28 cellular contexts compared by ENCODE assay signal in the genomic region with DNA sequence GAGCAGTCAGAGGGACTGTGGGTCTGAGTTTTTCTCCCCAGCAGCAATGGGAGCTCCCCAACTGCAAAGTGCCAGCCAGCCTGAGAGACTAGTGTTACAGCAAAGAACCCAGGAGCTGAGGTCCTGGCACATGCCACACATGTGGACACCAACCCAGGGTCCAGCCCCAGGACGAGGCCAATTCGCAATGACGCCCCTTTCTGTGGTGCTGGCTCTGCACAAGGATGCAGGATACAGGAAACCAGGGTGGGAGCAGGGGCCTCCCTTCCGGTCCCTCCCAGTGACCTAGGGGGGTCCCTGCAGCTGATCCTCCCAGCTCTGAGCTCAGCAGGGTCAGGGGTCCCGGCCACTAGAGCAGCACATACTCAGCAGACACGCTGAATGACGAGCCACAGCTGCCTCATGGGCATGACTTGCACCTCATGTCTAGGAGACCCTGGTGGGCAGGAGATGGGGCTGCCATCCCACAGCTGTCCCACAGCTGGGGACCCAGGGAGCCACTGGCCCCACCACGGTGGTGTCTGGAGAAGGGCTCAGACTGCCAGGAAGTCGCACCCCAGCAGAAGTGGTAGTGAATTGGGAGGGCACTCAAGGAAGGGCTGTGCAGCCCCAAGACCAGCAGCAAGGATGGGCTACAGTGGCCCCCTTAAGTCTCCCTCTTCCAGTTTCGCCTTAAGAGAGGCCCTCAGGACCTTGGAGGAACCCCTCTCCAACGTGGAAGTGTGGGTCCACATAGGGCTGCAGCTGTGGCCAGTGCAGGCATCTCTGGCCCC. TPM values are rescaled to one million over a fixed set of nuclear protein-coding genes. Genes with fewer than 3 reads are reported as not detected.
A peak's percentile ranks its signal among the peaks of the same experiment; 100 is the strongest.
DNase-seq lines count a peak whose midpoint lies in the region; ATAC-seq and TF ChIP-seq lines count a peak whose summit lies in the region.
"Had no signal": no experiment of that assay in that cellular context is flagged by ENCODE, and none has a peak within 500 bp of the region (broad histone marks: within the 10 kb centered on the region; RNA-seq: fewer than 3 reads in every experiment).

No MANE protein-coding gene starts in this region.

- TF ChIP-seq CTCF in BE2C (IDR thresholded peaks at IDR 0.05; ENCODE audit: low read depth, low read length) = no peak
- no peak for TF ChIP-seq CTCF in GM20000 (IDR thresholded peaks at IDR 0.05; ENCODE audit: extremely low read depth, missing control alignments)

- no peak overlapping the region for H3K4me3 Mint-ChIP-seq in activated CD8-positive, alpha-beta memory T cell treated with anti-CD3 and anti-CD28 coated beads, Interleukin-2, amount 10 ng/mL, durations not matched to agents 7 days and 5 days
- H3K4me3 Mint-ChIP-seq: activated CD4-positive, alpha-beta memory T cell treated with anti-CD3 and anti-CD28 coated beads, Interleukin-2, amount 10 ng/mL, durations not matched to agents 7 days and 5 days; dendritic cell treated with granulocyte-macrophage colony-stimulating factor and Interleukin-4, amounts not matched to agents 40 ng/mL and 50 ng/mL, for 4 days; GM23338 had no signal

- ATAC-seq in activated CD8-positive, alpha-beta memory T cell treated with anti-CD3 and anti-CD28 coated beads, Interleukin-2, amount 10 ng/mL, durations not matched to agents 7 days and 5 days = no peak
- ATAC-seq in GM19452 (IDR thresholded peaks at IDR 0.05; ENCODE audit: unreplicated experiment) = no peak
- ATAC-seq in HG03442 (IDR thresholded peaks at IDR 0.05; ENCODE audit: unreplicated experiment) = no peak
- ATAC-seq: GM23338 had no signal

- H3K4me1 Mint-ChIP-seq in activated CD8-positive, alpha-beta memory T cell treated with anti-CD3 and anti-CD28 coated beads, Interleukin-2, amount 10 ng/mL, durations not matched to agents 7 days and 5 days = peaks cover 41% of the 10 kb centered on the region

- CTCF ChIA-PET in activated CD8-positive, alpha-beta memory T cell treated with anti-CD3 and anti-CD28 coated beads, Interleukin-2, amount 10 ng/mL, durations not matched to agents 7 days and 5 days (lab: Charles Lee) = interaction anchor here (0.9 kb wide), 1 partner anchor 10 kb away, joined by 3 read pairs; no protein-coding TSS in a partner anchor

- H3K36me3 Mint-ChIP-seq in activated CD8-positive, alpha-beta memory T cell treated with anti-CD3 and anti-CD28 coated beads, Interleukin-2, amount 10 ng/mL, durations not matched to agents 7 days and 5 days = peaks cover 23% of the 10 kb centered on the region

- intact Hi-C loops in posterior vena cava (cut with DNase I) = no loop called here

- H3K36me3 ChIP-seq in BE2C = peaks cover 32% of the 10 kb centered on the region

- no peaks in the 10 kb centered on the region for H3K27me3 Mint-ChIP-seq in activated CD8-positive, alpha-beta memory T cell treated with anti-CD3 and anti-CD28 coated beads, Interleukin-2, amount 10 ng/mL, durations not matched to agents 7 days and 5 days
- H3K27me3 Mint-ChIP-seq: activated CD4-positive, alpha-beta memory T cell treated with anti-CD3 and anti-CD28 coated beads, Interleukin-2, amount 10 ng/mL, durations not matched to agents 7 days and 5 days; dendritic cell treated with granulocyte-macrophage colony-stimulating factor and Interleukin-4, amounts not matched to agents 40 ng/mL and 50 ng/mL, for 4 days had no signal

- H3K27ac Mint-ChIP-seq in activated CD8-positive, alpha-beta memory T cell treated with anti-CD3 and anti-CD28 coated beads, Interleukin-2, amount 10 ng/mL, durations not matched to agents 7 days and 5 days = no peak overlapping the region
- H3K27ac Mint-ChIP-seq: activated CD4-positive, alpha-beta memory T cell treated with anti-CD3 and anti-CD28 coated beads, Interleukin-2, amount 10 ng/mL, durations not matched to agents 7 days and 5 days; dendritic cell treated with granulocyte-macrophage colony-stimulating factor and Interleukin-4, amounts not matched to agents 40 ng/mL and 50 ng/mL, for 4 days; GM23338 had no signal

- DNase-seq in BE2C (peak; percentile 10), GM20000 (ENCODE audit: low spot score) (peak; percentile 6), ecto neural progenitor cell (ENCODE audit: low spot score) (peak; percentile 39), posterior vena cava (ENCODE audit: low spot score) (peak; percentile 67), NCI-H2171 treated with DMSO at 0.1 percent for 48 hours (lab: John Stamatoyannopoulos, UW) (no peak)
- no peak for DNase-seq in activated CD8-positive, alpha-beta memory T cell treated with anti-CD3 and anti-CD28 coated beads, Interleukin-2, amount 10 ng/mL, durations not matched to agents 7 days and 5 days
- DNase-seq: activated CD4-positive, alpha-beta memory T cell treated with anti-CD3 and anti-CD28 coated beads, Interleukin-2, amount 10 ng/mL, durations not matched to agents 7 days and 5 days; central memory CD4-positive, alpha-beta T cell; COR-L47; DMS53; foreskin fibroblast; NCI-H1092; NCI-H1694 treated with DMSO at 0.1 percent for 48 hours; NCI-H524; NK-92 treated with Interleukin-12 subunit alpha and Interleukin-12 subunit beta, amount 100 ng/mL, for 24 hours; SHP77 treated with DMSO at 0.1 percent for 48 hours; stimulated activated CD4-positive, alpha-beta T cell treated with anti-CD3 and anti-CD28 coated beads, Interleukin-4, amount 100 ng/mL, for 24 hours; T-helper 9 cell; trophoblast cell had no signal

- H3K9me3 ChIP-seq in BE2C = no peaks in the 10 kb centered on the region
- H3K9me3 ChIP-seq: BLaER1 treated with 17β-estradiol and CSF1 and Interleukin-3, amounts not matched to agents 10 nM and 100 nM; esophagus muscularis mucosa; prostate gland had no signal

- no peaks in the 10 kb centered on the region for H3K9me3 Mint-ChIP-seq in activated CD8-positive, alpha-beta memory T cell treated with anti-CD3 and anti-CD28 coated beads, Interleukin-2, amount 10 ng/mL, durations not matched to agents 7 days and 5 days (ENCODE audit: low read depth)
- H3K9me3 Mint-ChIP-seq: activated CD4-positive, alpha-beta memory T cell treated with anti-CD3 and anti-CD28 coated beads, Interleukin-2, amount 10 ng/mL, durations not matched to agents 7 days and 5 days; dendritic cell treated with granulocyte-macrophage colony-stimulating factor and Interleukin-4, amounts not matched to agents 40 ng/mL and 50 ng/mL, for 4 days; GM23338 had no signal

- no peaks in the 10 kb centered on the region for H3K27me3 ChIP-seq in BE2C
- H3K27me3 ChIP-seq: BLaER1 treated with 17β-estradiol and CSF1 and Interleukin-3, amounts not matched to agents 10 nM and 100 nM; esophagus muscularis mucosa had no signal

- H3K4me3 ChIP-seq in BE2C (ENCODE audit: low read depth, low read length) = no peak overlapping the region
- H3K4me3 ChIP-seq: BLaER1 treated with 17β-estradiol and CSF1 and Interleukin-3, amounts not matched to agents 10 nM and 100 nM; esophagus muscularis mucosa; GM23338; PC-9; prostate gland had no signal

- peaks cover 18% of the 10 kb centered on the region for H3K4me1 ChIP-seq in BE2C

RNA-seq across cellular contexts. Expression of gene ARFRP1, which starts 3.6 kb away (rescaled TPM):
- polyA plus RNA-seq in BE2C (2012; ENCODE audit: insufficient read depth, insufficient read length, low read depth) = 115 TPM
- total RNA-seq in posterior vena cava = 10 to 100 TPM; 35.7 to 38.1 TPM
- 10 to 100 TPM; 62.6 to 62.7 TPM for total RNA-seq in activated CD8-positive, alpha-beta memory T cell treated with anti-CD3 and anti-CD28 coated beads, Interleukin-2, amount 10 ng/mL, durations not matched to agents 7 days and 5 days

RNA-seq across cellular contexts. Expression of gene ZGPAT, which starts 3.7 kb away (rescaled TPM):
- 122 TPM for polyA plus RNA-seq in BE2C (2012; ENCODE audit: insufficient read depth, insufficient read length, low read depth)
- total RNA-seq in posterior vena cava = 10 to 100 TPM; 15.1 to 15.2 TPM
- 10 to 100 TPM; 38.8 to 54.6 TPM for total RNA-seq in activated CD8-positive, alpha-beta memory T cell treated with anti-CD3 and anti-CD28 coated beads, Interleukin-2, amount 10 ng/mL, durations not matched to agents 7 days and 5 days

RNA-seq across cellular contexts. Expression of gene TNFRSF6B, which starts 7.7 kb away (rescaled TPM):
- polyA plus RNA-seq in BE2C (2012; ENCODE audit: insufficient read depth, insufficient read length, low read depth) = not detected
- total RNA-seq in posterior vena cava = 1 to 10 TPM; 5.4 to 7.0 TPM
- total RNA-seq in activated CD8-positive, alpha-beta memory T cell treated with anti-CD3 and anti-CD28 coated beads, Interleukin-2, amount 10 ng/mL, durations not matched to agents 7 days and 5 days = not detected
- total RNA-seq: activated CD4-positive, alpha-beta memory T cell treated with anti-CD3 and anti-CD28 coated beads, Interleukin-2, amount 10 ng/mL, durations not matched to agents 7 days and 5 days; G401; PC-9 had no signal
- polyA plus RNA-seq: GM23338 had no signal

RNA-seq across cellular contexts. Expression of gene LIME1, which starts 32.3 kb away (rescaled TPM):
- 49.0 TPM for polyA plus RNA-seq in BE2C (2012; ENCODE audit: insufficient read depth, insufficient read length, low read depth)
- total RNA-seq in posterior vena cava = 1 to 10 TPM; 4.2 to 4.9 TPM
- 100 to 1,000 TPM in 1 of 2 experiments, 10 to 100 TPM in 1; 49.2 to 138 TPM for total RNA-seq in activated CD8-positive, alpha-beta memory T cell treated with anti-CD3 and anti-CD28 coated beads, Interleukin-2, amount 10 ng/mL, durations not matched to agents 7 days and 5 days

RNA-seq across cellular contexts. Expression of gene SLC2A4RG, which starts 35.4 kb away (rescaled TPM):
- 89.5 TPM for polyA plus RNA-seq in BE2C (2012; ENCODE audit: insufficient read depth, insufficient read length, low read depth)
- 100 to 1,000 TPM in 1 of 2 donors, 10 to 100 TPM in 1; 54.0 to 112 TPM for total RNA-seq in posterior vena cava
- total RNA-seq in activated CD8-positive, alpha-beta memory T cell treated with anti-CD3 and anti-CD28 coated beads, Interleukin-2, amount 10 ng/mL, durations not matched to agents 7 days and 5 days = 100 to 1,000 TPM in 1 of 2 experiments, 10 to 100 TPM in 1; 69.9 to 111 TPM

Comparison
In these comparisons a context has a peak if more than half of its experiments do, and no peak if none do; other contexts are left out.
1. DNase-seq: peak in BE2C (single experiment), GM20000 (single experiment), ecto neural progenitor cell (single experiment) and posterior vena cava (single experiment); none in NCI-H2171 treated with DMSO at 0.1 percent for 48 hours (single experiment) and activated CD8-positive, alpha-beta memory T cell treated with anti-CD3 and anti-CD28 coated beads, Interleukin-2, amount 10 ng/mL, durations not matched to agents 7 days and 5 days (single experiment).
2. RNA of gene TNFRSF6B, which starts 7.7 kb away (total RNA-seq): 5.4 to 7.0 TPM in posterior vena cava; not detected in activated CD8-positive, alpha-beta memory T cell treated with anti-CD3 and anti-CD28 coated beads, Interleukin-2, amount 10 ng/mL, durations not matched to agents 7 days and 5 days; every median in the first group is over 4 times any median in the second.